13 cellular contexts compared by ENCODE assay signal in the genomic region with DNA sequence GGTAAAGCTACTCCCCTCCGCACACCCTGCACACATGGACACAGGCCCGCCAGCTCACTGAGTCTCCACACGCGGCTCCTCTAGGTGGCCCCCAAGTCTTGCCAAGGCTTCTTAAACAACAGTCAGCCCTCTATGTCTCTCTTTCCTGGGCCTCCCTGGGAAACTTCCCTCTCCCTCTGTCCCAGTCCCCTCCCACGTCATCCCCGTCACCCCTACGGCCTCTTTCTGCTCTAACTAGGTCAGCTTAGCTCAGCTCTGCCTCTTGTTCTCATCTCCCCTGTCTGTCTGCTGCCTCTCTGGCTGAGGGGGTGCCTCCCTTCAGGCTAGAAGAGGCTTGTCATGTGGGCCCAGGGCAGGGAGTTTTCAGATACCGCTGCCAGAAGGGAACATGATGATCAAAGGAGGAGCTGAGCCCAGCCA. TPM values are rescaled to one million over a fixed set of nuclear protein-coding genes. Genes with fewer than 3 reads are reported as not detected.
A peak's percentile ranks its signal among the peaks of the same experiment; 100 is the strongest.
DNase-seq lines count a peak whose midpoint lies in the region; ATAC-seq and FAIRE-seq lines count a peak whose summit lies in the region.
"Had no signal": no experiment of that assay in that cellular context is flagged by ENCODE, and none has a peak within 500 bp of the region (broad histone marks: within the 10 kb centered on the region; RNA-seq: fewer than 3 reads in every experiment).

No MANE protein-coding gene starts in this region.

- no peaks in the 10 kb centered on the region for H3K27me3 ChIP-seq in aorta (ENCODE audit: control insufficient read depth in 1 of 2, insufficient read depth in 2 of 2, low read length in 1 of 2)
- H3K27me3 ChIP-seq in small intestine (ENCODE audit: control insufficient read depth in 2 of 2, insufficient read depth in 2 of 2, low read length in 2 of 2): no peaks in the 10 kb centered on the region
- H3K27me3 ChIP-seq: vagina had no signal

- ATAC-seq in aorta (ENCODE audit: low FRiP score): peak; percentile 44
- ATAC-seq in HG02798 (IDR thresholded peaks at IDR 0.05; ENCODE audit: poor library complexity, unreplicated experiment): no peak
- ATAC-seq in HG03095 (IDR thresholded peaks at IDR 0.05; ENCODE audit: unreplicated experiment): no peak

- H3K9me3 ChIP-seq in aorta (ENCODE audit: control insufficient read depth, low read length): no peaks in the 10 kb centered on the region
- no peaks in the 10 kb centered on the region for H3K9me3 ChIP-seq in small intestine (ENCODE audit: control insufficient read depth, low read depth)
- H3K9me3 ChIP-seq: HAP-1, vagina had no signal

- intact Hi-C loops in aorta (cut with DNase I): no loop called here

- H3K4me3 ChIP-seq in aorta (ENCODE audit: low read length in 2 of 2): no peak overlapping the region
- no peak overlapping the region for H3K4me3 ChIP-seq in small intestine (ENCODE audit: low read depth in 1 of 2, low read length in 2 of 2)
- H3K4me3 ChIP-seq: HAP-1, vagina had no signal

- H3K36me3 ChIP-seq in aorta (ENCODE audit: control insufficient read depth in 1 of 2, insufficient read depth in 2 of 2, low read length in 1 of 2): no peaks in the 10 kb centered on the region
- no peaks in the 10 kb centered on the region for H3K36me3 ChIP-seq in small intestine (ENCODE audit: control insufficient read depth in 2 of 2, insufficient read depth in 2 of 2, low read length in 2 of 2)
- H3K36me3 ChIP-seq: vagina had no signal

- H3K27ac ChIP-seq in aorta (ENCODE audit: low read depth in 1 of 2, low read length in 2 of 2) (no peak overlapping the region), small intestine (ENCODE audit: low read depth in 1 of 2, low read length in 1 of 2) (no peak overlapping the region)

- no peak for FAIRE-seq in small intestine (lab: Jason Lieb, UNC)

- H3K4me1 ChIP-seq in aorta (ENCODE audit: control insufficient read depth in 1 of 2, insufficient read depth in 2 of 2, low read length in 2 of 2) (no peaks in the 10 kb centered on the region), small intestine (ENCODE audit: control insufficient read depth in 2 of 2, insufficient read depth in 1 of 2, low read depth in 1 of 2, low read length in 1 of 2) (no peaks in the 10 kb centered on the region)
- H3K4me1 ChIP-seq: HAP-1, vagina had no signal

- WGBS in aorta, 2 donors: 67 to 81% methylated on average over 8 of the region's 8 CpGs
- WGBS in small intestine, 3 donors: 70 to 87% (median 80%) methylated on average over 8 of the region's 8 CpGs

- DNase-seq in stimulated activated CD4-positive, alpha-beta T cell treated with anti-CD3 and anti-CD28 coated beads, Interleukin-4, amount 100 ng/mL, for 24 hours: peak; percentile 25
- no peak for DNase-seq in stimulated activated CD4-positive, alpha-beta T cell treated with anti-CD3 and anti-CD28 coated beads, Interleukin-1b, Interleukin-23, amount 100 ng/mL, for 48 hours
- DNase-seq in ecto neural progenitor cell (ENCODE audit: low spot score) (peak; percentile 57), midbrain (lab: John Stamatoyannopoulos, UW) (peak; percentile 45), aorta (no peak), small intestine (no peak)
- DNase-seq: DMS153, naive B cell, NCI-H2227 treated with DMSO at 0.1 percent for 48 hours had no signal

RNA-seq across cellular contexts. Expression of gene SEPTIN6, which starts 38.8 kb away (rescaled TPM):
- 10 to 100 TPM; 19.0 to 23.7 TPM for total RNA-seq in aorta
- polyA plus RNA-seq in aorta (1 to 10 TPM; 4.5 to 6.4 TPM), small intestine (1 to 10 TPM; 3.6 to 8.4 (median 5.4) TPM)

RNA-seq across cellular contexts. Expression of gene NKRF, which starts 47.9 kb away (rescaled TPM):
- total RNA-seq in aorta: 1 to 10 TPM; 8.4 to 8.9 TPM
- polyA plus RNA-seq in aorta (1 to 10 TPM; 1.5 to 5.3 TPM), small intestine (1 to 10 TPM; 2.9 to 4.9 (median 3.2) TPM)

Comparison
In these comparisons a context has a peak if more than half of its experiments do, and no peak if none do; other contexts are left out.
1. DNase-seq: peak in stimulated activated CD4-positive, alpha-beta T cell treated with anti-CD3 and anti-CD28 coated beads, Interleukin-4, amount 100 ng/mL, for 24 hours (single experiment), ecto neural progenitor cell (single experiment) and midbrain (single experiment); none in stimulated activated CD4-positive, alpha-beta T cell treated with anti-CD3 and anti-CD28 coated beads, Interleukin-1b, Interleukin-23, amount 100 ng/mL, for 48 hours (single experiment), aorta (0 of 2) and small intestine (single experiment).